32 cellular contexts compared by ENCODE assay signal in genomic region chr20:49644980-49645565, GRCh38.
"Had no signal": no experiment of that assay in that cellular context is flagged by ENCODE, and none has a peak within 500 bp of the region (broad histone marks: within the 10 kb centered on the region; RNA-seq: fewer than 3 reads in every experiment).

No MANE protein-coding gene starts in this region.

- DNase-seq: cerebellar nuclear complex; cortex of kidney; effector memory CD8-positive, alpha-beta T cell; erythroblast; foreskin keratinocyte; heart left ventricle; left cardiac atrium; left lung; mesenchymal stem cell; mucosa of descending colon; naive B cell; occipital lobe; pancreas; stimulated activated CD4-positive, alpha-beta T cell treated with anti-CD3 and anti-CD28 coated beads, Interleukin-12 subunit alpha, Interleukin-12 subunit beta, amount 100 ng/mL, for 4 hours; stimulated activated CD4-positive, alpha-beta T cell treated with anti-CD3 and anti-CD28 coated beads, Interleukin-1b, Interleukin-23, amount 100 ng/mL, for 48 hours; stimulated activated CD4-positive, alpha-beta T cell treated with anti-CD3 and anti-CD28 coated beads, Interleukin-4, amount 100 ng/mL, for 24 hours; stimulated activated naive CD8-positive, alpha-beta T cell treated with anti-CD3 and anti-CD28 coated beads, Interleukin-15, Interleukin-2, amounts not matched to agents 100 U/mL and 50 U/mL, for 24 hours; substantia nigra; testis; tibial artery; upper lobe of left lung had no signal

- H3K4me3 ChIP-seq: gastroesophageal sphincter, heart left ventricle, hepatocyte, left lung, mucosa of descending colon, neural progenitor cell, pancreas, smooth muscle cell, testis, tibial artery, upper lobe of left lung had no signal

- H3K9me3 ChIP-seq: gastroesophageal sphincter, heart left ventricle, left lung, mucosa of descending colon, pancreas, testis, tibial artery, upper lobe of left lung had no signal

- H3K4me3 Mint-ChIP-seq: effector memory CD8-positive, alpha-beta T cell; mesothelial cell of epicardium; naive B cell; nephron; neural progenitor cell; stimulated activated effector memory CD8-positive, alpha-beta T cell treated with anti-CD3 and anti-CD28 coated beads, Interleukin-12 subunit alpha, Interleukin-12 subunit beta, amount 100 ng/mL, for 72 hours had no signal

- H3K4me1 ChIP-seq: foreskin keratinocyte, gastroesophageal sphincter, heart left ventricle, tibial artery had no signal

- H3K27me3 Mint-ChIP-seq: effector memory CD8-positive, alpha-beta T cell; naive B cell had no signal

- H3K4me2 ChIP-seq: hepatocyte, neural progenitor cell, smooth muscle cell had no signal

- H3K27ac Mint-ChIP-seq: mesothelial cell of epicardium; nephron; neural progenitor cell; stimulated activated effector memory CD8-positive, alpha-beta T cell treated with anti-CD3 and anti-CD28 coated beads, Interleukin-12 subunit alpha, Interleukin-12 subunit beta, amount 100 ng/mL, for 72 hours had no signal

- H3K9ac ChIP-seq: neural progenitor cell had no signal

- H3K9me3 Mint-ChIP-seq: effector memory CD8-positive, alpha-beta T cell; mesothelial cell of epicardium; naive B cell; nephron; neural progenitor cell; stimulated activated effector memory CD8-positive, alpha-beta T cell treated with anti-CD3 and anti-CD28 coated beads, Interleukin-12 subunit alpha, Interleukin-12 subunit beta, amount 100 ng/mL, for 72 hours had no signal

- H3K27ac ChIP-seq: foreskin keratinocyte, gastroesophageal sphincter, heart left ventricle, hepatocyte, left lung, neural progenitor cell, pancreas, testis, tibial artery, upper lobe of left lung had no signal

- H3K4me1 Mint-ChIP-seq: mesothelial cell of epicardium, naive B cell, neural progenitor cell had no signal

- H2AFZ ChIP-seq: hepatocyte, neural progenitor cell had no signal

- H3K27me3 ChIP-seq: foreskin keratinocyte, gastroesophageal sphincter, heart left ventricle, hepatocyte, left lung, neural progenitor cell, pancreas, testis, tibial artery, upper lobe of left lung had no signal

- FAIRE-seq: endometrium, islet of Langerhans, pancreas, urothelium cell line had no signal

- ATAC-seq: effector memory CD8-positive, alpha-beta T cell; foreskin keratinocyte; gastroesophageal sphincter; heart left ventricle; left cardiac atrium; left lung; mucosa of descending colon; pancreas; sciatic nerve; stimulated activated effector memory CD8-positive, alpha-beta T cell treated with anti-CD3 and anti-CD28 coated beads, Interleukin-12 subunit alpha, Interleukin-12 subunit beta, amount 100 ng/mL, for 72 hours; stimulated activated naive CD8-positive, alpha-beta T cell treated with anti-CD3 and anti-CD28 coated beads, Interleukin-15, Interleukin-2, amounts not matched to agents 100 U/mL and 50 U/mL, for 24 hours had no signal
